Comparison of ENCODE assay signal across 1 cellular context in genomic region chr4:87985887-87986200, GRCh38.
TF ChIP-seq lines count a peak whose summit lies in the region.

No MANE protein-coding gene starts in this region.

TF ChIP-seq in H1, 55 proteins besides CTCF, POLR2A, EP300 and RAD21:
- TF ChIP-seq, protein P1, sequence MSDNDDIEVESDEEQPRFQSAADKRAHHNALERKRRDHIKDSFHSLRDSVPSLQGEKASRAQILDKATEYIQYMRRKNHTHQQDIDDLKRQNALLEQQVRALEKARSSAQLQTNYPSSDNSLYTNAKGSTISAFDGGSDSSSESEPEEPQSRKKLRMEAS (IDR thresholded peaks at IDR 0.05) = no peak
- no peak for TF ChIP-seq ATF2 (IDR thresholded peaks at IDR 0.05; ENCODE audit: low read length)
- TF ChIP-seq ZNF274 (IDR thresholded peaks at IDR 0.05; ENCODE audit: borderline replicate concordance, extremely low read depth, low read length) = no peak
- no peak for TF ChIP-seq GABPA (IDR thresholded peaks at IDR 0.05; ENCODE audit: borderline replicate concordance, insufficient read depth, low read length)
- no peak for TF ChIP-seq NRF1 (IDR thresholded peaks at IDR 0.05; ENCODE audit: low read depth, low read length)
- TF ChIP-seq KDM4A (IDR thresholded peaks at IDR 0.05; ENCODE audit: low read depth, low read length, severe bottlenecking) = no peak
